1 cellular context compared by ENCODE assay signal in genomic region chr1:34984435-34985062, GRCh38.
TF ChIP-seq lines count a peak whose summit lies in the region.

No MANE protein-coding gene starts in this region.

TF ChIP-seq in IMR-90, 13 proteins besides CTCF, POLR2A, EP300 and RAD21:
- TF ChIP-seq RFX5 (IDR thresholded peaks at IDR 0.05; ENCODE audit: low read depth, low read length) (no peak), CHD1 (IDR thresholded peaks at IDR 0.05; ENCODE audit: low read depth, low read length) (no peak), RCOR1 (IDR thresholded peaks at IDR 0.05; ENCODE audit: insufficient replicate concordance, low read length) (no peak), MAZ (IDR thresholded peaks at IDR 0.05; ENCODE audit: borderline replicate concordance, low read depth, low read length) (no peak), ELK1 (IDR thresholded peaks at IDR 0.05; ENCODE audit: borderline replicate concordance, low read depth, low read length) (no peak), MXI1 (IDR thresholded peaks at IDR 0.05; ENCODE audit: borderline replicate concordance, low read depth, low read length) (no peak), CEBPB (IDR thresholded peaks at IDR 0.05; ENCODE audit: low read depth, low read length) (no peak), MAFK (IDR thresholded peaks at IDR 0.05; ENCODE audit: low read depth, low read length) (no peak), NFE2L2 (IDR thresholded peaks at IDR 0.05; ENCODE audit: low read depth, low read length) (no peak), BHLHE40 (IDR thresholded peaks at IDR 0.05; ENCODE audit: low read depth, low read length) (no peak), FOS (IDR thresholded peaks at IDR 0.05; ENCODE audit: low read depth, low read length) (no peak), SMC3 (IDR thresholded peaks at IDR 0.05; ENCODE audit: low read depth, low read length) (no peak), USF2 (IDR thresholded peaks at IDR 0.05; ENCODE audit: low read depth, low read length) (no peak)
TF ChIP-seq in IMR-90: peak in this region for 0.
